Comparison of ENCODE assay signal across 9 cellular contexts in genomic region chr17:68613739-68614298, GRCh38. TPM values are rescaled to one million over a fixed set of nuclear protein-coding genes. Genes with fewer than 3 reads are reported as not detected.
DNase-seq lines count a peak whose midpoint lies in the region; ATAC-seq and TF ChIP-seq lines count a peak whose summit lies in the region.
"Had no signal": no experiment of that assay in that cellular context is flagged by ENCODE, and none has a peak within 500 bp of the region (broad histone marks: within the 10 kb centered on the region; RNA-seq: fewer than 3 reads in every experiment).

No MANE protein-coding gene starts in this region.

- H4K20me1 ChIP-seq in smooth muscle cell (ENCODE audit: low read depth) = no peaks in the 10 kb centered on the region

- H3K4me1 Mint-ChIP-seq in T-helper 2 cell treated with Interferon-gamma antibody and Interleukin-4, amounts not matched to agents 5 μg/mL and 100 μg/mL, for 36 hours (ENCODE audit: low read depth) = no peaks in the 10 kb centered on the region

- peak; percentile 62 for DNase-seq in AG08395 (ENCODE audit: low spot score)
- peak; percentile 62 for DNase-seq in NCI-H1694 treated with DMSO at 0.1 percent for 48 hours (lab: John Stamatoyannopoulos, UW)
- peak; percentile 19 for DNase-seq in T-helper 2 cell treated with Interferon-gamma antibody and Interleukin-4, amounts not matched to agents 5 μg/mL and 100 μg/mL, for 36 hours (ENCODE audit: low spot score)
- peak; percentile 28 for DNase-seq in glomerular visceral epithelial cell (ENCODE audit: extremely low spot score)
- no peak for DNase-seq in smooth muscle cell (lab: John Stamatoyannopoulos, UW; ENCODE audit: unreplicated experiment)
- no peak for DNase-seq in effector CD8-positive, alpha-beta T cell (lab: John Stamatoyannopoulos, UW)

- H3K27me3 ChIP-seq in smooth muscle cell (ENCODE audit: low read depth) = no peaks in the 10 kb centered on the region

- H3K4me3 Mint-ChIP-seq in T-helper 2 cell treated with Interferon-gamma antibody and Interleukin-4, amounts not matched to agents 5 μg/mL and 100 μg/mL, for 36 hours = no peak overlapping the region

- H3K36me3 ChIP-seq in smooth muscle cell (ENCODE audit: low read depth) = no peaks in the 10 kb centered on the region

- 45% methylated on average over 5 of the region's 5 CpGs for WGBS in smooth muscle cell (ENCODE audit: low lambda C conversion rate)

- no peak overlapping the region for H2AFZ ChIP-seq in smooth muscle cell (ENCODE audit: low read depth)

- peaks cover 18% of the 10 kb centered on the region for H3K9me3 Mint-ChIP-seq in T-helper 2 cell treated with Interferon-gamma antibody and Interleukin-4, amounts not matched to agents 5 μg/mL and 100 μg/mL, for 36 hours

- H3K36me3 Mint-ChIP-seq in T-helper 2 cell treated with Interferon-gamma antibody and Interleukin-4, amounts not matched to agents 5 μg/mL and 100 μg/mL, for 36 hours (ENCODE audit: low read depth) = no peaks in the 10 kb centered on the region

- H3K4me3 ChIP-seq in smooth muscle cell = no peak overlapping the region

- peaks cover 10% of the 10 kb centered on the region for H3K27me3 Mint-ChIP-seq in T-helper 2 cell treated with Interferon-gamma antibody and Interleukin-4, amounts not matched to agents 5 μg/mL and 100 μg/mL, for 36 hours (ENCODE audit: low read depth)

- H3K9ac ChIP-seq in smooth muscle cell (ENCODE audit: low read depth) = no peak overlapping the region

- no peak overlapping the region for H3K27ac ChIP-seq in smooth muscle cell (ENCODE audit: low read depth)
- H3K27ac ChIP-seq: epithelial cell of prostate had no signal

- H3F3A ChIP-seq in smooth muscle cell (ENCODE audit: low read depth) = no peaks in the 10 kb centered on the region

- TF ChIP-seq CTCF in GM12873 (IDR thresholded peaks at IDR 0.05; ENCODE audit: insufficient read depth, low read depth, low read length, missing control alignments) = peak; percentile 86
- peak; percentile 39 for TF ChIP-seq CTCF in smooth muscle cell (IDR thresholded peaks at IDR 0.05; ENCODE audit: borderline replicate concordance, insufficient read depth, poor library complexity, severe bottlenecking)

- peaks cover 16% of the 10 kb centered on the region for H3K9me3 ChIP-seq in smooth muscle cell (replicated peaks; ENCODE audit: low read depth)

- no peak for ATAC-seq in HG02759 (IDR thresholded peaks at IDR 0.05; ENCODE audit: unreplicated experiment)

- H3K4me2 ChIP-seq in smooth muscle cell = no peak overlapping the region

- H3K79me2 ChIP-seq in smooth muscle cell (ENCODE audit: low read depth) = no peaks in the 10 kb centered on the region

- no peaks in the 10 kb centered on the region for H3K4me1 ChIP-seq in smooth muscle cell (ENCODE audit: low read depth)

- H3K27ac Mint-ChIP-seq in T-helper 2 cell treated with Interferon-gamma antibody and Interleukin-4, amounts not matched to agents 5 μg/mL and 100 μg/mL, for 36 hours = no peak overlapping the region

RNA-seq across cellular contexts. Expression of gene FAM20A, which starts 12.7 kb away (rescaled TPM):
- total RNA-seq in smooth muscle cell = 4.6 and 5.5 TPM in 2 replicates
- polyA plus RNA-seq in smooth muscle cell = 10.8 and 12.6 TPM in 2 replicates

Comparison
In these comparisons a context has a peak if more than half of its experiments do, and no peak if none do; other contexts are left out.
1. DNase-seq: peak in AG08395 (single experiment), NCI-H1694 treated with DMSO at 0.1 percent for 48 hours (single experiment), T-helper 2 cell treated with Interferon-gamma antibody and Interleukin-4, amounts not matched to agents 5 μg/mL and 100 μg/mL, for 36 hours (single experiment) and glomerular visceral epithelial cell (single experiment); none in smooth muscle cell (single experiment) and effector CD8-positive, alpha-beta T cell (single experiment).